8 cellular contexts compared by ENCODE assay signal in genomic region chr14:70808402-70809237, GRCh38. TPM values are rescaled to one million over a fixed set of nuclear protein-coding genes. Genes with fewer than 3 reads are reported as not detected.
DNase-seq lines count a peak whose midpoint lies in the region; ATAC-seq and TF ChIP-seq lines count a peak whose summit lies in the region.

No MANE protein-coding gene starts in this region.

- TF ChIP-seq EP300 in upper lobe of left lung (IDR thresholded peaks at IDR 0.05), result no peak

- H4K20me1 ChIP-seq in GM23248 (ENCODE audit: insufficient read depth), result no peaks in the 10 kb centered on the region

- POLR2A ChIA-PET in activated CD4-positive, alpha-beta memory T cell treated with anti-CD3 and anti-CD28 coated beads, Interleukin-2, amount 10 ng/mL, durations not matched to agents 7 days and 5 days (lab: Charles Lee), result interaction anchor here (0.6 to 2.9 kb wide), 22 partner anchors 9 to 1411 kb away, joined by 3 to 23 read pairs (median 5); partner anchors contain the start of genes COX16, ERH, MED6 and PCNX1

- peaks cover 14% of the 10 kb centered on the region for H3K27me3 Mint-ChIP-seq in activated CD4-positive, alpha-beta memory T cell treated with anti-CD3 and anti-CD28 coated beads, Interleukin-2, amount 10 ng/mL, durations not matched to agents 7 days and 5 days
- peaks cover 0 to 19% of the 10 kb centered on the region in 2 donors for H3K27me3 Mint-ChIP-seq in natural killer cell treated with Interleukin-12 subunit alpha and Interleukin-12 subunit beta and Interleukin-15 and Interleukin-18, amount 100 ng/mL, for 72 hours

- peak in 1 of 2 donors; percentile 42 for ATAC-seq in natural killer cell treated with Interleukin-12 subunit alpha and Interleukin-12 subunit beta and Interleukin-15 and Interleukin-18, amount 100 ng/mL, for 72 hours
- ATAC-seq in upper lobe of left lung (ENCODE audit: low FRiP score in 2 of 2), result peak in 1 of 2 donors; percentile 35

- H3K9me2 ChIP-seq in GM23248 (ENCODE audit: insufficient read depth), result no peaks in the 10 kb centered on the region

- H3K9me3 ChIP-seq in GM23248 (ENCODE audit: low read depth) (no peaks in the 10 kb centered on the region), endocrine pancreas (ENCODE audit: control insufficient read depth, low read length) (no peaks in the 10 kb centered on the region), upper lobe of left lung (no peaks in the 10 kb centered on the region)

- TF ChIP-seq CTCF in LNCaP clone FGC (IDR thresholded peaks at IDR 0.05; ENCODE audit: control insufficient read depth, extremely low read depth, insufficient read depth), result no peak
- peak in 1 of 6 experiments; percentile 17 for TF ChIP-seq CTCF in upper lobe of left lung (IDR thresholded peaks at IDR 0.05)

- peaks cover 81% of the 10 kb centered on the region for H3K27me3 ChIP-seq in GM23248 (replicated peaks; ENCODE audit: insufficient read depth)
- H3K27me3 ChIP-seq in endocrine pancreas (ENCODE audit: control insufficient read depth, insufficient read depth, low read length), result no peaks in the 10 kb centered on the region
- peaks cover 0 to 9% (median 6%) of the 10 kb centered on the region in 4 donors for H3K27me3 ChIP-seq in upper lobe of left lung

- H3K9me3 Mint-ChIP-seq in activated CD4-positive, alpha-beta memory T cell treated with anti-CD3 and anti-CD28 coated beads, Interleukin-2, amount 10 ng/mL, durations not matched to agents 7 days and 5 days, result no peaks in the 10 kb centered on the region
- no peaks in the 10 kb centered on the region for H3K9me3 Mint-ChIP-seq in natural killer cell treated with Interleukin-12 subunit alpha and Interleukin-12 subunit beta and Interleukin-15 and Interleukin-18, amount 100 ng/mL, for 72 hours

- TF ChIP-seq POLR2A in upper lobe of left lung (IDR thresholded peaks at IDR 0.05), result no peak

- H3K4me2 ChIP-seq in GM23248 (ENCODE audit: unreplicated experiment), result peak overlapping the region; percentile 35

- CTCF ChIA-PET in activated CD4-positive, alpha-beta memory T cell treated with anti-CD3 and anti-CD28 coated beads, Interleukin-2, amount 10 ng/mL, durations not matched to agents 7 days and 5 days (lab: Charles Lee), result interaction anchor here (0.9 to 2.9 kb wide), 7 partner anchors 10 to 167 kb away, joined by 4 to 27 read pairs (median 5); partner anchors contain the start of gene PCNX1

- no peaks in the 10 kb centered on the region for H3K4me1 ChIP-seq in GM23248 (ENCODE audit: insufficient read depth)
- H3K4me1 ChIP-seq in endocrine pancreas (ENCODE audit: control insufficient read depth, insufficient read depth, low read length), result peaks cover 5% of the 10 kb centered on the region
- peaks cover 19 to 31% (median 22%) of the 10 kb centered on the region in 4 donors for H3K4me1 ChIP-seq in upper lobe of left lung

- H3K4me3 ChIP-seq in GM23248 (peak overlapping the region; percentile 59), LNCaP clone FGC (ENCODE audit: low read depth, low read length) (peak overlapping the region; percentile 83), endocrine pancreas (ENCODE audit: control insufficient read depth, insufficient read depth, low read length) (no peak overlapping the region), upper lobe of left lung (peak overlapping the region; percentile 47 to 90 (median 82))

- 7 to 8% methylated on average over 10 to 63 of the region's 78 CpGs for WGBS in GM23248 (ENCODE audit: low coverage in 1 of 2, low lambda C conversion rate in 2 of 2, missing lambda C conversion rate in 2 of 2), 2 experiments
- 0 to 2% methylated on average over 3 to 39 of the region's 78 CpGs for WGBS in upper lobe of left lung, 2 donors

- no peak overlapping the region for H3K27ac ChIP-seq in GM23248
- peak overlapping the region; percentile 77 to 86 (median 80) for H3K27ac ChIP-seq in upper lobe of left lung

- DNase-seq in EL (peak; percentile 25), GM23248 (peak; percentile 24), LNCaP clone FGC (ENCODE audit: low read depth) (no peak), upper lobe of left lung (peak in 1 of 2 donors; percentile 38), NCI-H524 treated with DMSO at 0.1 percent for 48 hours (lab: John Stamatoyannopoulos, UW) (no peak)
- DNase-seq in activated CD4-positive, alpha-beta memory T cell treated with anti-CD3 and anti-CD28 coated beads, Interleukin-2, amount 10 ng/mL, durations not matched to agents 7 days and 5 days, result peak; percentile 44
- DNase-seq in natural killer cell treated with Interleukin-12 subunit alpha and Interleukin-12 subunit beta and Interleukin-15 and Interleukin-18, amount 100 ng/mL, for 72 hours (ENCODE audit: low spot score), result no peak

- H3K4me1 Mint-ChIP-seq in activated CD4-positive, alpha-beta memory T cell treated with anti-CD3 and anti-CD28 coated beads, Interleukin-2, amount 10 ng/mL, durations not matched to agents 7 days and 5 days, result peaks cover 11% of the 10 kb centered on the region
- peaks cover 8 to 14% of the 10 kb centered on the region in 2 donors for H3K4me1 Mint-ChIP-seq in natural killer cell treated with Interleukin-12 subunit alpha and Interleukin-12 subunit beta and Interleukin-15 and Interleukin-18, amount 100 ng/mL, for 72 hours (ENCODE audit: low read depth in 2 of 2)

- H2AFZ ChIP-seq in GM23248, result 0 out of 2 replicates have a peak overlapping the region, but pooled peaks have one; percentile 58

- H3K36me3 ChIP-seq in GM23248 (ENCODE audit: low read depth) (no peaks in the 10 kb centered on the region), endocrine pancreas (ENCODE audit: control insufficient read depth, insufficient read depth, low read length) (no peaks in the 10 kb centered on the region), upper lobe of left lung (no peaks in the 10 kb centered on the region)

- no peaks in the 10 kb centered on the region for H3K79me2 ChIP-seq in GM23248 (ENCODE audit: insufficient read depth)

- in situ Hi-C loops in GM23248 (cut with MboI), result no loop called here

- H3F3A ChIP-seq in GM23248 (ENCODE audit: insufficient read depth), result no peaks in the 10 kb centered on the region

- H3K27ac Mint-ChIP-seq in activated CD4-positive, alpha-beta memory T cell treated with anti-CD3 and anti-CD28 coated beads, Interleukin-2, amount 10 ng/mL, durations not matched to agents 7 days and 5 days, result peak overlapping the region; percentile 48
- peak overlapping the region; percentile 15 to 18 for H3K27ac Mint-ChIP-seq in natural killer cell treated with Interleukin-12 subunit alpha and Interleukin-12 subunit beta and Interleukin-15 and Interleukin-18, amount 100 ng/mL, for 72 hours

- H3K4me3 Mint-ChIP-seq in activated CD4-positive, alpha-beta memory T cell treated with anti-CD3 and anti-CD28 coated beads, Interleukin-2, amount 10 ng/mL, durations not matched to agents 7 days and 5 days, result peak overlapping the region; percentile 76
- no peak overlapping the region for H3K4me3 Mint-ChIP-seq in natural killer cell treated with Interleukin-12 subunit alpha and Interleukin-12 subunit beta and Interleukin-15 and Interleukin-18, amount 100 ng/mL, for 72 hours

- H3K36me3 Mint-ChIP-seq in activated CD4-positive, alpha-beta memory T cell treated with anti-CD3 and anti-CD28 coated beads, Interleukin-2, amount 10 ng/mL, durations not matched to agents 7 days and 5 days (ENCODE audit: low read depth), result peaks cover 8% of the 10 kb centered on the region
- no peaks in the 10 kb centered on the region for H3K36me3 Mint-ChIP-seq in natural killer cell treated with Interleukin-12 subunit alpha and Interleukin-12 subunit beta and Interleukin-15 and Interleukin-18, amount 100 ng/mL, for 72 hours

- no peak overlapping the region for H3K9ac ChIP-seq in GM23248
- peak overlapping the region; percentile 74 for H3K9ac ChIP-seq in endocrine pancreas (ENCODE audit: control insufficient read depth, insufficient read depth, low read length)

RNA-seq across cellular contexts. Expression of gene MAP3K9, which starts 0.7 kb away (rescaled TPM):
- total RNA-seq in GM23248 (2014; rRNA removed; shearing (Covaris generic)), result not detected in 2 replicates
- polyA plus RNA-seq in GM23248 (2016; fragmentation: Nextera tagmentation; extraction: Ambion mirVana), result 0.05 TPM in 1 of 2 replicates, not detected in the other
- 1 to 10 TPM; 5.9 to 6.7 TPM for total RNA-seq in activated CD4-positive, alpha-beta memory T cell treated with anti-CD3 and anti-CD28 coated beads, Interleukin-2, amount 10 ng/mL, durations not matched to agents 7 days and 5 days
- total RNA-seq in natural killer cell treated with Interleukin-12 subunit alpha and Interleukin-12 subunit beta and Interleukin-15 and Interleukin-18, amount 100 ng/mL, for 72 hours, result 10 to 100 TPM in 1 of 2 donors, 1 to 10 TPM in 1; 4.2 to 13.7 TPM
- total RNA-seq in upper lobe of left lung, result 10 to 100 TPM in 3 of 6 donors, 1 to 10 TPM in 3; 7.6 to 14.5 (median 11.2) TPM

Comparison
In these comparisons a context has a peak if more than half of its experiments do, and no peak if none do; other contexts are left out.
1. DNase-seq: peak in EL (single experiment), GM23248 (single experiment) and activated CD4-positive, alpha-beta memory T cell treated with anti-CD3 and anti-CD28 coated beads, Interleukin-2, amount 10 ng/mL, durations not matched to agents 7 days and 5 days (single experiment); none in LNCaP clone FGC (single experiment), natural killer cell treated with Interleukin-12 subunit alpha and Interleukin-12 subunit beta and Interleukin-15 and Interleukin-18, amount 100 ng/mL, for 72 hours (single experiment) and NCI-H524 treated with DMSO at 0.1 percent for 48 hours (single experiment).